Comparison of ENCODE assay signal across 21 cellular contexts in the genomic region with DNA sequence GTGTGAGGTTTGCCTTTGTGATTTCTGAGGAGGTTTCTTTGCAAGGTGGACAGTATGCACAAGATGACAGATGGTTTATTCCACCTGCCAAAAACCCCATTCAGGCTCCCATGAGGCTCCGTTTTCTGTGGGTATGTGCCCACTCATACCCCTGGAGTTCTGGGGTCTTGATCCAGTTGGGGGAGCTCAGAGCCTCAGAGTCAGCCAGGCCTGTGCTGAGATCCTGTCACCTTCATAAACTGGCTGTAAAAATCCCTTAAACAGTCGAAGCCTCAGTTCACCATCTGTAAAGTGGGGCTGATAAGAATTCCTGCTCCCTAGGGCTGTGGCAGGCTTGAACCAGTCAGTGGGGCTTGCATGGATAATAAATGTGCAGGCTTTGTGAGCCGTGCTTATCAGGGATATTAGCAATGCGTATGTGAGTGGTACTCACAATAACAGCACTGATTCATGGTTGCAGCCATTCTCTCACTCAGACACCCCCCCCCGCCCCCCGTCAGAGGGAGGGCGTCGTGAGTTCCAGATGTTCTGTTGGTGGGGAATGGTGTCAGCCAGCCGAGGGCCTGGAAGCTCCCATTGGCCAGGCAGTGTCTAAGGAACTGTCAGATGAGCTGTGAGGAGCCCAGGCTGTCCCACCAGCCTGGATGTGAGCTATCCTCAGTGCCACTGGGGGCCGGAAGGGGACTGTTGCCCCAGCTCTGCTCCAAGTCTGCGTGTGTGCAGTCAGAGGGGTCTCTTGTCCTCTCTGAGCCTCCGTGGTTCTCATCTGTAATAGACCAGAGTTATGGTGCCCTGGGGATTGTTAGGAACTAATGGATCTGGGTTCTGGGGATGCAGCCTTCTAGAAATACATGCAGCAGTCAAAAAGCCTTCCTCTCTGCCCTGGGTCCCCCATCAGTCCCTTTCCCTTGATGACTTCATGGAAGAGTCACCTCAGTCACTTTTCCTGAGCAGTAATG. TPM values are rescaled to one million over a fixed set of nuclear protein-coding genes. Genes with fewer than 3 reads are reported as not detected.
DNase-seq lines count a peak whose midpoint lies in the region; ATAC-seq and TF ChIP-seq lines count a peak whose summit lies in the region.
"Had no signal": no experiment of that assay in that cellular context is flagged by ENCODE, and none has a peak within 500 bp of the region (broad histone marks: within the 10 kb centered on the region; RNA-seq: fewer than 3 reads in every experiment).

No MANE protein-coding gene starts in this region.

- ATAC-seq in central memory CD8-positive, alpha-beta T cell (replicated peaks; ENCODE audit: extremely low read depth, poor library complexity, severe bottlenecking): no peak
- ATAC-seq: A549; activated CD8-positive, alpha-beta T cell treated with anti-CD3 and anti-CD28 coated beads for 36 hours; lower lobe of right lung had no signal

- peak overlapping the region; percentile 37 for H3K4me3 Mint-ChIP-seq in central memory CD8-positive, alpha-beta T cell
- H3K4me3 Mint-ChIP-seq: activated CD8-positive, alpha-beta T cell treated with anti-CD3 and anti-CD28 coated beads for 36 hours had no signal

- H3K36me3 Mint-ChIP-seq in central memory CD8-positive, alpha-beta T cell (ENCODE audit: insufficient read depth): no peaks in the 10 kb centered on the region

- peak; percentile 42 for DNase-seq in activated CD8-positive, alpha-beta memory T cell treated with anti-CD3 and anti-CD28 coated beads, Interleukin-2, amount 50 U/mL, for 48 hours
- no peak for DNase-seq in activated CD8-positive, alpha-beta memory T cell treated with anti-CD3 and anti-CD28 coated beads, Interleukin-2, amount 50 U/mL, for 4 hours
- DNase-seq in central memory CD8-positive, alpha-beta T cell (ENCODE audit: low spot score in 2 of 2): no peak
- DNase-seq in islet precursor cell (peak; percentile 48), stomach (peak; percentile 22), GM19240 (ENCODE audit: insufficient read length, low spot score) (no peak), Ammon's horn (ENCODE audit: low spot score) (no peak), 8988T (no peak)
- DNase-seq: activated CD8-positive, alpha-beta T cell treated with anti-CD3 and anti-CD28 coated beads for 36 hours; GF-D8; lower lobe of right lung; MV-4-11; NCI-H2029 treated with DMSO at 0.1 percent for 48 hours; NCI-H510A treated with DMSO at 0.1 percent for 48 hours; stimulated activated CD4-positive, alpha-beta T cell treated with anti-CD3 and anti-CD28 coated beads, Interleukin-2, amount 100 ng/mL, for 48 hours; SW 1271; transverse colon had no signal

- no peak overlapping the region for H3K27ac ChIP-seq in stomach
- H3K27ac ChIP-seq: A549, ascending aorta, lower lobe of right lung, transverse colon had no signal

- WGBS in stomach, 5 donors: 47 to 58% (median 52%) methylated on average over 11 to 12 of the region's 12 CpGs

- no peak for TF ChIP-seq EP300 in stomach (IDR thresholded peaks at IDR 0.05)

- TF ChIP-seq POLR2A in stomach (IDR thresholded peaks at IDR 0.05): no peak

- H3K27me3 ChIP-seq in stomach: peaks cover 0 to 44% (median 18%) of the 10 kb centered on the region in 3 donors
- H3K27me3 ChIP-seq: ascending aorta had no signal

- intact Hi-C loops in stomach (cut with DNase I; ENCODE audit: low total_unique reads): no loop called here

- TF ChIP-seq CTCF in stomach (IDR thresholded peaks at IDR 0.05): no peak

- H3K4me1 ChIP-seq in stomach: peaks cover 13 to 34% (median 22%) of the 10 kb centered on the region in 4 donors
- H3K4me1 ChIP-seq: HAP-1 had no signal

- no peaks in the 10 kb centered on the region for H3K4me1 Mint-ChIP-seq in central memory CD8-positive, alpha-beta T cell

- no peak overlapping the region for H3K4me3 ChIP-seq in stomach
- H3K4me3 ChIP-seq: A549, ascending aorta, HAP-1, lower lobe of right lung, transverse colon had no signal

- no peaks in the 10 kb centered on the region for H3K36me3 ChIP-seq in stomach
- H3K36me3 ChIP-seq: ascending aorta, HAP-1, lower lobe of right lung, transverse colon had no signal

- no peaks in the 10 kb centered on the region for H3K9me3 Mint-ChIP-seq in central memory CD8-positive, alpha-beta T cell
- H3K9me3 Mint-ChIP-seq: activated CD8-positive, alpha-beta T cell treated with anti-CD3 and anti-CD28 coated beads for 36 hours had no signal

- no peaks in the 10 kb centered on the region for H3K9me3 ChIP-seq in stomach
- H3K9me3 ChIP-seq: A549, ascending aorta, HAP-1, lower lobe of right lung, transverse colon had no signal

- H3K27me3 Mint-ChIP-seq in central memory CD8-positive, alpha-beta T cell: peaks cover 16% of the 10 kb centered on the region

- H3K27ac Mint-ChIP-seq in central memory CD8-positive, alpha-beta T cell (ENCODE audit: low read depth): no peak overlapping the region
- H3K27ac Mint-ChIP-seq: activated CD8-positive, alpha-beta T cell treated with anti-CD3 and anti-CD28 coated beads for 36 hours had no signal

RNA-seq across cellular contexts. Expression of gene KCNIP3, which starts 51.7 kb away (rescaled TPM):
- total RNA-seq in stomach: 1 to 10 TPM in 3 of 5 donors, not detected in 2; 1.3 to 2.4 (median 1.6) TPM
- 1 to 10 TPM; 3.1 to 4.4 (median 3.9) TPM for polyA plus RNA-seq in stomach
- total RNA-seq: activated CD8-positive, alpha-beta T cell treated with anti-CD3 and anti-CD28 coated beads for 36 hours had no signal
- polyA plus RNA-seq: neural cell had no signal

RNA-seq across cellular contexts. Expression of gene FAHD2A, which starts 53.6 kb away (rescaled TPM):
- 10 to 100 TPM; 11.7 to 40.7 (median 14.3) TPM for total RNA-seq in stomach
- polyA plus RNA-seq in stomach: 10 to 100 TPM; 26.2 to 31.1 (median 26.6) TPM

Comparison
In these comparisons a context has a peak if more than half of its experiments do, and no peak if none do; other contexts are left out.
1. DNase-seq: peak in activated CD8-positive, alpha-beta memory T cell treated with anti-CD3 and anti-CD28 coated beads, Interleukin-2, amount 50 U/mL, for 48 hours (single experiment), islet precursor cell (single experiment) and stomach (single experiment); none in activated CD8-positive, alpha-beta memory T cell treated with anti-CD3 and anti-CD28 coated beads, Interleukin-2, amount 50 U/mL, for 4 hours (single experiment), central memory CD8-positive, alpha-beta T cell (0 of 2), GM19240 (single experiment), Ammon's horn (single experiment) and 8988T (single experiment).